ENCODE assay signal across 8 cellular contexts in genomic region chr20:4108495-4109306, GRCh38. TPM values are rescaled to one million over a fixed set of nuclear protein-coding genes. Genes with fewer than 3 reads are reported as not detected.
DNase-seq lines count a peak whose midpoint lies in the region; ATAC-seq and TF ChIP-seq lines count a peak whose summit lies in the region.

No MANE protein-coding gene starts in this region.

- H3K27me3 ChIP-seq in dorsolateral prefrontal cortex, result no peaks in the 10 kb centered on the region

- CTCF ChIA-PET in GM10248 (lab: Yijun Ruan, JAX), result interaction anchor here (0.8 to 1.9 kb wide), 10 partner anchors 11 to 615 kb away, joined by 3 to 14 read pairs (median 3); no protein-coding TSS in a partner anchor
- CTCF ChIA-PET in activated CD4-positive, alpha-beta T cell treated with anti-CD3 and anti-CD28 coated beads, Interleukin-2, amount 10 ng/mL, durations not matched to agents 7 days and 5 days (lab: Charles Lee), result interaction anchor here (0.5 to 2.1 kb wide), 12 partner anchors 12 to 997 kb away, joined by 3 to 8 read pairs (median 3); no protein-coding TSS in a partner anchor

- POLR2A ChIA-PET in GM10248 (lab: Yijun Ruan, JAX), result no interaction called here
- POLR2A ChIA-PET in activated CD4-positive, alpha-beta T cell treated with anti-CD3 and anti-CD28 coated beads, Interleukin-2, amount 10 ng/mL, durations not matched to agents 7 days and 5 days (lab: Charles Lee), result interaction anchor here (0.9 kb wide), 1 partner anchor 63 kb away, joined by 3 read pairs; no protein-coding TSS in a partner anchor

- peak; percentile 95 for TF ChIP-seq CTCF in GM10248 (IDR thresholded peaks at IDR 0.05; ENCODE audit: control extremely low read depth, extremely low read depth, low read depth, missing control alignments)
- TF ChIP-seq CTCF in dorsolateral prefrontal cortex (IDR thresholded peaks at IDR 0.05 in 54 of 56, conservative IDR thresholded peaks at IDR 0.05 in 2 of 56; ENCODE audit: low read depth in 1 of 56, partially characterized antibody in 56 of 56), result peak; percentile 76 to 99 (median 95)

- intact Hi-C loops in dorsolateral prefrontal cortex (cut with DNase I), result loop anchor here (1.0 to 5.0 kb wide), 2 partner anchors 65 to 484 kb away; no protein-coding TSS in a partner anchor

- no peak overlapping the region for H3K4me3 Mint-ChIP-seq in activated CD4-positive, alpha-beta T cell treated with anti-CD3 and anti-CD28 coated beads, Interleukin-2, amount 10 ng/mL, durations not matched to agents 7 days and 5 days

- peak overlapping the region in 2 of 59 donors; percentile 7 to 13 for H3K27ac ChIP-seq in dorsolateral prefrontal cortex

- peaks cover 24% of the 10 kb centered on the region for H3K4me1 Mint-ChIP-seq in activated CD4-positive, alpha-beta T cell treated with anti-CD3 and anti-CD28 coated beads, Interleukin-2, amount 10 ng/mL, durations not matched to agents 7 days and 5 days

- peak overlapping the region; percentile 17 for H3K27ac Mint-ChIP-seq in activated CD4-positive, alpha-beta T cell treated with anti-CD3 and anti-CD28 coated beads, Interleukin-2, amount 10 ng/mL, durations not matched to agents 7 days and 5 days

- H3K9me3 Mint-ChIP-seq in activated CD4-positive, alpha-beta T cell treated with anti-CD3 and anti-CD28 coated beads, Interleukin-2, amount 10 ng/mL, durations not matched to agents 7 days and 5 days, result no peaks in the 10 kb centered on the region

- peak; percentile 81 for DNase-seq in GM10248 (ENCODE audit: extremely low spot score)
- peak; percentile 29 for DNase-seq in NCI-H774 (lab: John Stamatoyannopoulos, UW)
- DNase-seq in activated CD4-positive, alpha-beta T cell treated with anti-CD3 and anti-CD28 coated beads, Interleukin-2, amount 10 ng/mL, durations not matched to agents 7 days and 5 days, result peak; percentile 77
- DNase-seq in dorsolateral prefrontal cortex, result peak in 9 of 10 donors; percentile 50 to 80 (median 72)
- DNase-seq in lung microvascular endothelial cell (ENCODE audit: low read depth in 2 of 2), result peak; percentile 86 to 90
- peak; percentile 35 for DNase-seq in stimulated activated CD8-positive, alpha-beta memory T cell treated with anti-CD3 and anti-CD28 coated beads, Interleukin-15, amount 100 ng/mL, for 1 hour (ENCODE audit: low read depth)

- no peaks in the 10 kb centered on the region for H3K27me3 Mint-ChIP-seq in activated CD4-positive, alpha-beta T cell treated with anti-CD3 and anti-CD28 coated beads, Interleukin-2, amount 10 ng/mL, durations not matched to agents 7 days and 5 days

- H3K36me3 Mint-ChIP-seq in activated CD4-positive, alpha-beta T cell treated with anti-CD3 and anti-CD28 coated beads, Interleukin-2, amount 10 ng/mL, durations not matched to agents 7 days and 5 days (ENCODE audit: low read depth), result no peaks in the 10 kb centered on the region

- H3K4me3 ChIP-seq in dorsolateral prefrontal cortex, result peak overlapping the region in 3 of 59 donors; percentile 9 to 31 (median 30)

- peak; percentile 59 for ATAC-seq in HG03432 (IDR thresholded peaks at IDR 0.05; ENCODE audit: unreplicated experiment)
- no peak for ATAC-seq in HG03039 (IDR thresholded peaks at IDR 0.05; ENCODE audit: unreplicated experiment)

RNA-seq across cellular contexts. Expression of gene SMOX, which starts 39.9 kb away (rescaled TPM):
- 1 to 10 TPM; 3.3 to 3.4 TPM for total RNA-seq in activated CD4-positive, alpha-beta T cell treated with anti-CD3 and anti-CD28 coated beads, Interleukin-2, amount 10 ng/mL, durations not matched to agents 7 days and 5 days
- 100 to 1,000 TPM in 2 of 120 experiments, 10 to 100 TPM in 118; 28.1 to 182 (median 50.5) TPM for total RNA-seq in dorsolateral prefrontal cortex
- 6.5 and 15.7 TPM in 2 replicates for total RNA-seq in lung microvascular endothelial cell

Comparison
In these comparisons a context has a peak if more than half of its experiments do, and no peak if none do; other contexts are left out.
1. DNase-seq: peak in every context shown above with its lines; median percentile 88 in lung microvascular endothelial cell; 81 in GM10248; 77 in activated CD4-positive, alpha-beta T cell treated with anti-CD3 and anti-CD28 coated beads, Interleukin-2, amount 10 ng/mL, durations not matched to agents 7 days and 5 days; 72 in dorsolateral prefrontal cortex; 35 in stimulated activated CD8-positive, alpha-beta memory T cell treated with anti-CD3 and anti-CD28 coated beads, Interleukin-15, amount 100 ng/mL, for 1 hour; 29 in NCI-H774.